26 cellular contexts compared by ENCODE assay signal in genomic region chr12:46067062-46067461, GRCh38.
"Had no signal": no experiment of that assay in that cellular context is flagged by ENCODE, and none has a peak within 500 bp of the region (broad histone marks: within the 10 kb centered on the region; RNA-seq: fewer than 3 reads in every experiment).

No MANE protein-coding gene starts in this region.

- H3K27ac Mint-ChIP-seq: immature natural killer cell; naive thymus-derived CD8-positive, alpha-beta T cell; nephron progenitor cell had no signal

- ATAC-seq: left colon; lower lobe of right lung; naive thymus-derived CD8-positive, alpha-beta T cell; sciatic nerve had no signal

- H3K36me3 Mint-ChIP-seq: immature natural killer cell; naive thymus-derived CD8-positive, alpha-beta T cell had no signal

- DNase-seq: dorsolateral prefrontal cortex; effector CD4-positive, alpha-beta T cell; hypothalamus; immature natural killer cell; islet precursor cell; kidney glomerular epithelial cell; left colon; left ventricle myocardium inferior; lower lobe of right lung; naive thymus-derived CD8-positive, alpha-beta T cell; nephron progenitor cell; nucleus accumbens; stimulated activated CD4-positive, alpha-beta T cell treated with anti-CD3 and anti-CD28 coated beads, Interleukin-12 subunit alpha, Interleukin-12 subunit beta, amount 100 ng/mL, for 4 hours; stimulated activated CD4-positive, alpha-beta T cell treated with anti-CD3 and anti-CD28 coated beads, Interleukin-1b, Interleukin-23, amount 100 ng/mL, for 48 hours; stimulated activated CD4-positive, alpha-beta T cell treated with anti-CD3 and anti-CD28 coated beads, Interleukin-4, amount 100 ng/mL, for 1 hour; stimulated activated CD8-positive, alpha-beta memory T cell treated with anti-CD3 and anti-CD28 coated beads, Interleukin-4, amount 100 ng/mL, for 48 hours; stimulated activated naive CD4-positive, alpha-beta T cell treated with Interleukin-2 at 50 U/mL for 16 hours; substantia nigra; uterus had no signal

- H3K9me3 Mint-ChIP-seq: immature natural killer cell; naive thymus-derived CD8-positive, alpha-beta T cell had no signal

- H3K4me1 ChIP-seq: prostate gland, right atrium auricular region, uterus had no signal

- H3K4me3 Mint-ChIP-seq: immature natural killer cell; naive thymus-derived CD8-positive, alpha-beta T cell; nephron progenitor cell had no signal

- H3K4me3 ChIP-seq: dorsolateral prefrontal cortex, left ventricle myocardium inferior, lower lobe of right lung, prostate gland, right atrium auricular region, smooth muscle cell, thoracic aorta, tibial nerve, upper lobe of left lung, uterus had no signal

- H3K9me3 ChIP-seq: left ventricle myocardium inferior, lower lobe of right lung, prostate gland, thoracic aorta, tibial nerve, upper lobe of left lung, uterus had no signal

- H3K27me3 ChIP-seq: dorsolateral prefrontal cortex, right atrium auricular region, tibial nerve, upper lobe of left lung, uterus had no signal

- H3K27ac ChIP-seq: dorsolateral prefrontal cortex, left ventricle myocardium inferior, lower lobe of right lung, prostate gland, right atrium auricular region, thoracic aorta, tibial nerve, upper lobe of left lung, uterus had no signal

- H3K36me3 ChIP-seq: left ventricle myocardium inferior, lower lobe of right lung, prostate gland, right atrium auricular region, thoracic aorta, tibial nerve, upper lobe of left lung, uterus had no signal
